In genomic region chr3:30368978-30369377, GRCh38 we compare ENCODE assay signal across 1 cellular context.
TF ChIP-seq lines count a peak whose summit lies in the region.

No MANE protein-coding gene starts in this region.

TF ChIP-seq in GM23338, 12 proteins besides CTCF, POLR2A, EP300 and RAD21 (continued from another document):
- TF ChIP-seq ZNF462 (CRISPR knock-in tag; IDR thresholded peaks at IDR 0.05), result no peak
- TF ChIP-seq POLR2AphosphoS5 (IDR thresholded peaks at IDR 0.05; ENCODE audit: low read depth), result no peak
- no peak for TF ChIP-seq ETS1 (IDR thresholded peaks at IDR 0.05)
- no peak for TF ChIP-seq ZNF114 (CRISPR knock-in tag; IDR thresholded peaks at IDR 0.05)
- TF ChIP-seq STAT1 (IDR thresholded peaks at IDR 0.05; ENCODE audit: unreplicated experiment), result no peak
- TF ChIP-seq NANOG (IDR thresholded peaks at IDR 0.05; ENCODE audit: borderline replicate concordance), result no peak
- TF ChIP-seq REST (IDR thresholded peaks at IDR 0.05; ENCODE audit: unreplicated experiment), result no peak
- TF ChIP-seq CREB1 (CRISPR knock-in tag; IDR thresholded peaks at IDR 0.05; ENCODE audit: low read depth), result no peak
- no peak for TF ChIP-seq EZH2 (IDR thresholded peaks at IDR 0.05; ENCODE audit: low read depth, unreplicated experiment)
- no peak for TF ChIP-seq ZNF331 (CRISPR knock-in tag; IDR thresholded peaks at IDR 0.05; ENCODE audit: low read depth)
- TF ChIP-seq EZH2phosphoT487 (IDR thresholded peaks at IDR 0.05; ENCODE audit: unreplicated experiment), result no peak
